15 cellular contexts compared by ENCODE assay signal in the genomic region with DNA sequence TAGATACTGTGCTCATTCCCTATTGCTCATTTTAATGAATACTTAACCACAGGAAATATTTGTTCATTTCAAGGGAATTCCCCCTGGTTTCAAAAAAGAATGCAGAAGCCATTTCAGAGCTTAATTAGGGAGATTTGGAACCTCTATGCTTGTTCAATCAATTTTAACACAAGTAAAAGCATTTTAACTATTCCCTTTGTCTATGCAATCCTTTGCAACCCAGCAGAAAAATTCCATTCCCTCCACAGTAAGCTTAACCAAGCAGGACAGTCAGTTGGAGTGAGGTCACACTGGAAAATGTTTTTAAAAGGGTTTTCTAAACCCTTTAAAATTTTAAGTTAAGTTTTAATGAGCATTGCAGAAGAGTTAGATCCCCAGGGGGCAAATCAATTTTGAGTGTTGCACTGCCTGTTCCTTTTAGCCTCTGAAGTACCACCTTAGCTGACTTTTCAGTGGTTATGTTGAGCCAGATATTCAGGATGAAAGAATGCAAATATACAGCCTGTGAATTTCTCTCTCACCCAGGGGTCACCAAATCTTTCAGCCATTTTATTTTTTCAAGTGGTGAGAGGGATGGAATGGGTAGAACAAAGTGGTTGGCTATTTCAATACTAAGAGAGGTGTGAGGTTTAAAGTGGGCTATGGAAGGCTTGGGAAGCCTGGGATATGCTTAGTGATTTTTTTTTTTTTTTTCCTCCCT.
A peak's percentile ranks its signal among the peaks of the same experiment; 100 is the strongest.
DNase-seq lines count a peak whose midpoint lies in the region; ATAC-seq, FAIRE-seq and TF ChIP-seq lines count a peak whose summit lies in the region.
"Had no signal": no experiment of that assay in that cellular context is flagged by ENCODE, and none has a peak within 500 bp of the region (broad histone marks: within the 10 kb centered on the region; RNA-seq: fewer than 3 reads in every experiment).

No MANE protein-coding gene starts in this region.

- no peaks in the 10 kb centered on the region for H3K79me2 ChIP-seq in HCT116 (ENCODE audit: insufficient read depth, low read length)

- H3K27me3 ChIP-seq in A673 (replicated peaks; ENCODE audit: insufficient read depth, low read depth, low read length, poor library complexity) = no peaks in the 10 kb centered on the region
- H3K27me3 ChIP-seq in HCT116 (ENCODE audit: insufficient read depth, low read length) = no peaks in the 10 kb centered on the region

- H3K4me2 ChIP-seq in HCT116 (ENCODE audit: low read length) = no peak overlapping the region
- H3K4me2 ChIP-seq: A549 had no signal

- ATAC-seq in HCT116 = no peak
- ATAC-seq in GM21717 (IDR thresholded peaks at IDR 0.05; ENCODE audit: unreplicated experiment) = no peak
- ATAC-seq: A549, lower lobe of right lung had no signal

- H3K9me2 ChIP-seq in HCT116 (ENCODE audit: insufficient read depth) = no peaks in the 10 kb centered on the region

- peak overlapping the region; percentile 3 for H2AFZ ChIP-seq in HCT116 (ENCODE audit: low read depth, low read length, poor library complexity, severe bottlenecking)

- CTCF ChIA-PET in A673 (lab: Charles Lee) (no interaction called here), HCT116 (lab: Charles Lee) (no interaction called here)

- RAD21 ChIA-PET in HCT116 (lab: Charles Lee; ENCODE audit: low non-redundant PET in 1 of 2, low total read pairs in 2 of 2, uncharacterized antibody in 2 of 2, unreplicated experiment in 2 of 2) = no interaction called here

- TF ChIP-seq POLR2A in HCT116 (IDR thresholded peaks at IDR 0.05; ENCODE audit: borderline replicate concordance, extremely low read depth, insufficient read depth, insufficient read length) = no peak
- TF ChIP-seq POLR2A in GM12892 (IDR thresholded peaks at IDR 0.05; ENCODE audit: low read depth, low read length) = no peak

- no peak overlapping the region for H3K27ac ChIP-seq in A673 (ENCODE audit: low read depth, low read length, poor library complexity, severe bottlenecking)
- no peak overlapping the region for H3K27ac ChIP-seq in HCT116 (ENCODE audit: low read depth, low read length)
- H3K27ac ChIP-seq: A549, lower lobe of right lung had no signal

- H3K4me3 ChIP-seq in A673 (ENCODE audit: low read depth, low read length, poor library complexity, severe bottlenecking) (no peak overlapping the region), HCT116 (replicated peaks in 1 of 2; ENCODE audit: low read depth in 1 of 2, low read length in 2 of 2) (no peak overlapping the region), astrocyte of the cerebellum (ENCODE audit: low read depth, low read length) (no peak overlapping the region)
- H3K4me3 ChIP-seq: A549, lower lobe of right lung had no signal

- no peaks in the 10 kb centered on the region for H3K36me3 ChIP-seq in A673 (ENCODE audit: insufficient read depth, low read length, poor library complexity, severe bottlenecking)
- H3K36me3 ChIP-seq in HCT116 (ENCODE audit: control insufficient read depth in 1 of 2, insufficient read depth in 2 of 2, low read length in 2 of 2) = no peaks in the 10 kb centered on the region
- H3K36me3 ChIP-seq: lower lobe of right lung had no signal

- TF ChIP-seq CTCF in A673 (conservative IDR thresholded peaks at IDR 0.05; ENCODE audit: low read depth, low read length) = no peak
- TF ChIP-seq CTCF in HCT116 (IDR thresholded peaks at IDR 0.05 in 2 of 3, conservative IDR thresholded peaks at IDR 0.05 in 1 of 3; ENCODE audit: borderline replicate concordance in 1 of 3, insufficient read depth in 1 of 3, low read depth in 2 of 3, low read length in 2 of 3) = no peak
- no peak for TF ChIP-seq CTCF in astrocyte of the cerebellum (IDR thresholded peaks at IDR 0.05; ENCODE audit: low read depth, low read length, missing control alignments)

- no peak overlapping the region for H3K9ac ChIP-seq in HCT116 (ENCODE audit: low read length)

- intact Hi-C loops in A673 (cut with micrococcal nuclease; ENCODE audit: unreplicated experiment) = no loop called here
- intact Hi-C loops in HCT116 (cut with micrococcal nuclease) = no loop called here
- intact Hi-C loops in posterior cingulate gyrus (cut with DNase I) = no loop called here

- POLR2A ChIA-PET in A673 (lab: Charles Lee; ENCODE audit: low non-redundant PET) (no interaction called here), HCT116 (lab: Charles Lee) (no interaction called here)

- no peak for TF ChIP-seq RAD21 in HCT116 (IDR thresholded peaks at IDR 0.05; ENCODE audit: low read depth)

- H3K9me3 ChIP-seq in A673 (ENCODE audit: low read depth, low read length, poor library complexity, severe bottlenecking) = no peaks in the 10 kb centered on the region
- H3K9me3 ChIP-seq in HCT116 (ENCODE audit: control insufficient read depth in 1 of 2, insufficient read depth in 1 of 2, low read depth in 1 of 2, low read length in 2 of 2) = no peaks in the 10 kb centered on the region
- H3K9me3 ChIP-seq: A549, lower lobe of right lung had no signal

- no peak for FAIRE-seq in GM12892 (lab: Jason Lieb, UNC)
- FAIRE-seq: A549 had no signal

- in situ Hi-C loops in astrocyte of the cerebellum (cut with HindIII; ENCODE audit: low sequenced_read_pairs) = no loop called here

- H4K20me1 ChIP-seq in HCT116 (ENCODE audit: insufficient read depth) = no peaks in the 10 kb centered on the region

- peaks cover 16% of the 10 kb centered on the region for H3K4me1 ChIP-seq in A673 (ENCODE audit: insufficient read depth, low read length, poor library complexity, severe bottlenecking)
- H3K4me1 ChIP-seq in HCT116 (ENCODE audit: control insufficient read depth in 1 of 2, insufficient read depth in 2 of 2, low read length in 2 of 2) = no peaks in the 10 kb centered on the region
- H3K4me1 ChIP-seq: A549, lower lobe of right lung had no signal

- no TSS peak for BruUV-seq in A673 (replicated peaks; lab: Mats Ljungman, UMichigan)
- BruUV-seq in HCT116 (replicated peaks; lab: Mats Ljungman, UMichigan) = no TSS peak

- DNase-seq in A673 (ENCODE audit: low spot score) (peak; percentile 62), HCT116 (ENCODE audit: low read depth, low spot score) (no peak), astrocyte of the cerebellum (ENCODE audit: low read depth) (peak; percentile 61), kidney tubule cell (ENCODE audit: low spot score) (peak; percentile 69), GM12892 (ENCODE audit: insufficient read length) (no peak), posterior cingulate gyrus (no peak)
- DNase-seq in stimulated activated CD4-positive, alpha-beta T cell treated with anti-CD3 and anti-CD28 coated beads, Interleukin-4, amount 100 ng/mL, for 24 hours = no peak
- DNase-seq: activated CD4-positive, CD25-positive, alpha-beta regulatory T cell treated with anti-CD3 and anti-CD28 coated beads, Interleukin-2, amount 50 U/mL, for 72 hours; central memory CD4-positive, alpha-beta T cell; GF-D8; Kasumi-1; lower lobe of right lung; Right ventricle myocardium superior had no signal

TF ChIP-seq in HCT116, 20 proteins besides CTCF, POLR2A, EP300 and RAD21:
- TF ChIP-seq TCF7L2 (IDR thresholded peaks at IDR 0.05; ENCODE audit: borderline replicate concordance, extremely low read depth, insufficient read depth, insufficient read length) = no peak
- no peak for TF ChIP-seq CEBPB (IDR thresholded peaks at IDR 0.05; ENCODE audit: low read depth)
- TF ChIP-seq SRF (IDR thresholded peaks at IDR 0.05; ENCODE audit: low read depth) = no peak
- TF ChIP-seq ZNF274 (IDR thresholded peaks at IDR 0.05; ENCODE audit: low read depth, low read length) = no peak
- no peak for TF ChIP-seq SIN3A (IDR thresholded peaks at IDR 0.05; ENCODE audit: low read depth)
- TF ChIP-seq SP1 (IDR thresholded peaks at IDR 0.05; ENCODE audit: low read depth) = no peak
- TF ChIP-seq ZFX (IDR thresholded peaks at IDR 0.05) = no peak
- no peak for TF ChIP-seq EZH2 (IDR thresholded peaks at IDR 0.05)
- TF ChIP-seq YY1 (IDR thresholded peaks at IDR 0.05; ENCODE audit: extremely low read depth, insufficient replicate concordance, low read depth, low read length) = no peak
- TF ChIP-seq FOSL1 (IDR thresholded peaks at IDR 0.05; ENCODE audit: low read depth) = no peak
- TF ChIP-seq, protein P1, sequence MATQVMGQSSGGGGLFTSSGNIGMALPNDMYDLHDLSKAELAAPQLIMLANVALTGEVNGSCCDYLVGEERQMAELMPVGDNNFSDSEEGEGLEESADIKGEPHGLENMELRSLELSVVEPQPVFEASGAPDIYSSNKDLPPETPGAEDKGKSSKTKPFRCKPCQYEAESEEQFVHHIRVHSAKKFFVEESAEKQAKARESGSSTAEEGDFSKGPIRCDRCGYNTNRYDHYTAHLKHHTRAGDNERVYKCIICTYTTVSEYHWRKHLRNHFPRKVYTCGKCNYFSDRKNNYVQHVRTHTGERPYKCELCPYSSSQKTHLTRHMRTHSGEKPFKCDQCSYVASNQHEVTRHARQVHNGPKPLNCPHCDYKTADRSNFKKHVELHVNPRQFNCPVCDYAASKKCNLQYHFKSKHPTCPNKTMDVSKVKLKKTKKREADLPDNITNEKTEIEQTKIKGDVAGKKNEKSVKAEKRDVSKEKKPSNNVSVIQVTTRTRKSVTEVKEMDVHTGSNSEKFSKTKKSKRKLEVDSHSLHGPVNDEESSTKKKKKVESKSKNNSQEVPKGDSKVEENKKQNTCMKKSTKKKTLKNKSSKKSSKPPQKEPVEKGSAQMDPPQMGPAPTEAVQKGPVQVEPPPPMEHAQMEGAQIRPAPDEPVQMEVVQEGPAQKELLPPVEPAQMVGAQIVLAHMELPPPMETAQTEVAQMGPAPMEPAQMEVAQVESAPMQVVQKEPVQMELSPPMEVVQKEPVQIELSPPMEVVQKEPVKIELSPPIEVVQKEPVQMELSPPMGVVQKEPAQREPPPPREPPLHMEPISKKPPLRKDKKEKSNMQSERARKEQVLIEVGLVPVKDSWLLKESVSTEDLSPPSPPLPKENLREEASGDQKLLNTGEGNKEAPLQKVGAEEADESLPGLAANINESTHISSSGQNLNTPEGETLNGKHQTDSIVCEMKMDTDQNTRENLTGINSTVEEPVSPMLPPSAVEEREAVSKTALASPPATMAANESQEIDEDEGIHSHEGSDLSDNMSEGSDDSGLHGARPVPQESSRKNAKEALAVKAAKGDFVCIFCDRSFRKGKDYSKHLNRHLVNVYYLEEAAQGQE (IDR thresholded peaks at IDR 0.05; ENCODE audit: low read depth) = no peak
- no peak for TF ChIP-seq EZH2phosphoT487 (IDR thresholded peaks at IDR 0.05; ENCODE audit: borderline replicate concordance)
- no peak for TF ChIP-seq JUND (IDR thresholded peaks at IDR 0.05)

Comparison
In these comparisons a context has a peak if more than half of its experiments do, and no peak if none do; other contexts are left out.
1. DNase-seq: peak in A673 (single experiment), astrocyte of the cerebellum (single experiment) and kidney tubule cell (single experiment); none in HCT116 (single experiment), stimulated activated CD4-positive, alpha-beta T cell treated with anti-CD3 and anti-CD28 coated beads, Interleukin-4, amount 100 ng/mL, for 24 hours (single experiment), GM12892 (single experiment) and posterior cingulate gyrus (0 of 10).